ENCODE assay signal across 25 cellular contexts in the genomic region with DNA sequence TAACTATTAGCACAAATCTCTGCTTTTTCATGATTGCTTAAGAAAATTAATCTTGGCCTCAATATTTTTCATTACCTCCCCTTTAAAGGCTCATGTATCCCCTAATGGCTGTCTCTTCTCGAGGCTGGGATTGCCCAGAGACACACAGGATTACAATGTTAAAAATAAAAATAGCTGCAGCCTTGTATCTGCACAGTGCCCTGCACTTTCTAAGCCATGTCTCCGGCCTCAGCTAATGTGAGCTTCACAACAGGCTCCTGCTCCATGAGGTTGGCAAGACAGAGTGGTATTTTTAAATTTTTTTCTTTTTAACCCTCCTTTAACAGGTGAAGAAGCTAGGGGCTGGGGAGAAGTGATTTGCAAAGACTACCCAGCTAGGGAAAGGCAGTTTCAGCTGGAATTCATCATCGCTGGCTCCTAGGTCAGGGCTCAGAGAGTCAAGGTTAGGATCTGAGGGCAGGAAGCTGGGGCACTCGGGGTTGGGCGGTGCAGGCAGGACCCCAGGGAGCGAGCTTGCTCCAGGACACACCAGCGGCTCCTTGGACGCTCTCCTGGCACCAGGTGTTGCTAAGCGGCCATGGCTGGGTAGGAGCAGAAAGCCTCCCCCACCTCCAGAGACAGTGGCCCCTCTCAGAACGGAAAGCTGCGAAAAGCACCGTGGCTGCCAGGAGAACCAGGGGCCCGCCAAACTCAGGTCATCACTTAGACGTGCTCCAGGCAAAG.
DNase-seq lines count a peak whose midpoint lies in the region; ATAC-seq, FAIRE-seq and TF ChIP-seq lines count a peak whose summit lies in the region.
"Had no signal": no experiment of that assay in that cellular context is flagged by ENCODE, and none has a peak within 500 bp of the region (broad histone marks: within the 10 kb centered on the region; RNA-seq: fewer than 3 reads in every experiment).

No MANE protein-coding gene starts in this region.

- H3K4me3 Mint-ChIP-seq in activated naive CD8-positive, alpha-beta T cell treated with anti-CD3 and anti-CD28 coated beads, Interleukin-2, amount 50 U/mL, for 24 hours, result no peak overlapping the region
- H3K4me3 Mint-ChIP-seq in activated naive CD8-positive, alpha-beta T cell treated with anti-CD3 and anti-CD28 coated beads for 36 hours, result no peak overlapping the region
- H3K4me3 Mint-ChIP-seq: CD8-positive, alpha-beta T cell; H9; HFFc6 had no signal

- H3K36me3 ChIP-seq in ascending aorta, result no peaks in the 10 kb centered on the region
- H3K36me3 ChIP-seq: Peyer's patch, SJSA1 had no signal

- H3K9me3 Mint-ChIP-seq in activated naive CD8-positive, alpha-beta T cell treated with anti-CD3 and anti-CD28 coated beads, Interleukin-2, amount 50 U/mL, for 24 hours, result no peaks in the 10 kb centered on the region
- H3K9me3 Mint-ChIP-seq in activated naive CD8-positive, alpha-beta T cell treated with anti-CD3 and anti-CD28 coated beads for 36 hours, result no peaks in the 10 kb centered on the region
- H3K9me3 Mint-ChIP-seq: CD8-positive, alpha-beta T cell; HFFc6 had no signal

- H3K36me3 Mint-ChIP-seq in activated naive CD8-positive, alpha-beta T cell treated with anti-CD3 and anti-CD28 coated beads, Interleukin-2, amount 50 U/mL, for 24 hours (ENCODE audit: low read depth), result no peaks in the 10 kb centered on the region
- no peaks in the 10 kb centered on the region for H3K36me3 Mint-ChIP-seq in activated naive CD8-positive, alpha-beta T cell treated with anti-CD3 and anti-CD28 coated beads for 36 hours
- H3K36me3 Mint-ChIP-seq: CD8-positive, alpha-beta T cell had no signal

- peak; percentile 20 for ATAC-seq in activated naive CD8-positive, alpha-beta T cell treated with anti-CD3 and anti-CD28 coated beads, Interleukin-2, amount 50 U/mL, for 24 hours
- ATAC-seq in right cardiac atrium (peak; percentile 48 to 61), HG02884 (IDR thresholded peaks at IDR 0.05; ENCODE audit: unreplicated experiment) (no peak)
- ATAC-seq: CD8-positive, alpha-beta T cell had no signal

- intact Hi-C loops in ascending aorta (cut with DNase I) (no loop called here), right cardiac atrium (cut with DNase I) (no loop called here)

- H3K4me1 Mint-ChIP-seq in activated naive CD8-positive, alpha-beta T cell treated with anti-CD3 and anti-CD28 coated beads, Interleukin-2, amount 50 U/mL, for 24 hours, result no peaks in the 10 kb centered on the region
- no peaks in the 10 kb centered on the region for H3K4me1 Mint-ChIP-seq in activated naive CD8-positive, alpha-beta T cell treated with anti-CD3 and anti-CD28 coated beads for 36 hours

- H3K4me1 ChIP-seq in ascending aorta (peaks cover 0 to 6% of the 10 kb centered on the region in 2 donors), right cardiac atrium (ENCODE audit: control insufficient read depth, insufficient read depth, low read length) (peaks cover 2% of the 10 kb centered on the region)
- H3K4me1 ChIP-seq: SJSA1 had no signal

- peaks cover 13% of the 10 kb centered on the region for H3K27me3 Mint-ChIP-seq in activated naive CD8-positive, alpha-beta T cell treated with anti-CD3 and anti-CD28 coated beads, Interleukin-2, amount 50 U/mL, for 24 hours
- peaks cover 8% of the 10 kb centered on the region for H3K27me3 Mint-ChIP-seq in activated naive CD8-positive, alpha-beta T cell treated with anti-CD3 and anti-CD28 coated beads for 36 hours

- H3K27ac Mint-ChIP-seq in activated naive CD8-positive, alpha-beta T cell treated with anti-CD3 and anti-CD28 coated beads, Interleukin-2, amount 50 U/mL, for 24 hours, result no peak overlapping the region
- no peak overlapping the region for H3K27ac Mint-ChIP-seq in activated naive CD8-positive, alpha-beta T cell treated with anti-CD3 and anti-CD28 coated beads for 36 hours
- H3K27ac Mint-ChIP-seq: CD8-positive, alpha-beta T cell; HFFc6 had no signal

- WGBS in right cardiac atrium, result 19% methylated on average over 14 of the region's 14 CpGs

- no peak for DNase-seq in activated naive CD8-positive, alpha-beta T cell treated with anti-CD3 and anti-CD28 coated beads, Interleukin-2, amount 50 U/mL, for 24 hours
- DNase-seq in activated naive CD8-positive, alpha-beta T cell treated with anti-CD3 and anti-CD28 coated beads for 36 hours, result no peak
- peak; percentile 22 for DNase-seq in DMS79 (lab: John Stamatoyannopoulos, UW)
- DNase-seq in ascending aorta (ENCODE audit: low spot score in 2 of 2), result no peak
- peak in 1 of 3 donors; percentile 57 for DNase-seq in right cardiac atrium
- DNase-seq in activated CD4-positive, alpha-beta T cell treated with anti-CD3 and anti-CD28 coated beads for 1 hour, result no peak
- DNase-seq in urothelium cell line (ENCODE audit: low spot score), result no peak
- DNase-seq: AML-193; C1 segment of cervical spinal cord; CD8-positive, alpha-beta T cell; DMS153; GDM1; H9; HFFc6; KBM-7; MM.1S; NCI-H1105 treated with DMSO at 0.1 percent for 48 hours; NCI-H2029 treated with DMSO at 0.1 percent for 48 hours; NCI-H2171 treated with DMSO at 0.1 percent for 48 hours; NCI-H524 treated with DMSO at 0.1 percent for 48 hours; NCI-H82; Peyer's patch had no signal

- peak overlapping the region; percentile 3 to 9 for H3K4me3 ChIP-seq in ascending aorta
- no peak overlapping the region for H3K4me3 ChIP-seq in right cardiac atrium (ENCODE audit: low read length)
- H3K4me3 ChIP-seq: Peyer's patch, SJSA1 had no signal

- no peak overlapping the region for H3K27ac ChIP-seq in ascending aorta
- H3K27ac ChIP-seq in right cardiac atrium (ENCODE audit: low read length), result no peak overlapping the region
- H3K27ac ChIP-seq: Peyer's patch, SJSA1 had no signal

- no peak for FAIRE-seq in urothelium cell line (lab: Jason Lieb, UNC)
- FAIRE-seq: GM19239 had no signal

- no peak for TF ChIP-seq CTCF in ascending aorta (IDR thresholded peaks at IDR 0.05)

- no peaks in the 10 kb centered on the region for H3K27me3 ChIP-seq in ascending aorta
- H3K27me3 ChIP-seq in right cardiac atrium (ENCODE audit: control insufficient read depth, insufficient read depth), result no peaks in the 10 kb centered on the region
- H3K27me3 ChIP-seq: Peyer's patch had no signal

- H3K9me3 ChIP-seq in ascending aorta (no peaks in the 10 kb centered on the region), right cardiac atrium (ENCODE audit: control insufficient read depth, low read length) (no peaks in the 10 kb centered on the region)
- H3K9me3 ChIP-seq: Peyer's patch, SJSA1 had no signal
